In the genomic region with DNA sequence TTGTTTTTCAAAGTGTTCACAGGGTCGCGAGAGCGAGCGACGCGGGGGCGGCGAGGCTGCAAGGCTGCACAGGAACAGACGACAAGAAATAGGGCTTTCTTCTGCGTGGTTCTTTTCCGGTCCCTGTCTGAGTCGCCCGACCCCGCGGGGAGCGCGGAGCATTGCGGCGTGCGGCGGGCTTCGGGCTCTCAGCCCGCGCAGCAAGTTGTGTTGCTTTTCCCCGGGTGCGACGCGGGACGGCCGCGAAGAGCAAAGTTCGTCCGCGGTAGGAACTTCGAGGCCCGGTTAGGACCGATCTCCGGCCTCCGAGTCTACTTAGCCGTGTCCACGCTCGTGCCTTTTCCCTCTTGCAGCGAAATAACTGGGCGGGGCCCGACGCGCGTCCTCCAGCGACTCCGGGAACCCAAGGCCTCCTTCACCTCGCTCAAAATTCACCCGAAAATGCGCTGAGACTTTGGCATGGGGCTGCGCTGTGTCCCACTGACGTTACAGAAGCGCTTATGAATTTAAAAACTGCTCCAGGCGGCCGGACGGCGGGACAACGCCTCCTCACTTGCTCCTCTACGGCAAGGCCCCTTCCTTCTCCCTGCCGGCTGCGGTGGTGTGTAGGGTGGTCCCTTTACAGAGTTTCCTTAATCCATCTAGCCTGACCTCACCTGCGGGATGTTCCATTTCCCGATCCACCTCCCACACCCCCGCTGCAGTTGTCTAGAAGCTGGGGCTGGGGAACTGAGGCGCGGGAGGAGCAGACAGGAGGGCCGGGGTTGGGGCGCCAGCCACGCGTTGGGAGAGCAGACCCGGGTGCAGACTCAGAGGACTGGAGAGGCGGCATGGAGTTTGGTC, we compare ENCODE assay signal across 8 cellular contexts. TPM values are rescaled to one million over a fixed set of nuclear protein-coding genes. Genes with fewer than 3 reads are reported as not detected.
DNase-seq lines count a peak whose midpoint lies in the region; ATAC-seq and TF ChIP-seq lines count a peak whose summit lies in the region.

No MANE protein-coding gene starts in this region.

- peak overlapping the region; percentile 56 for H3K4me3 ChIP-seq in retinal pigment epithelial cell (ENCODE audit: low read length)

- DNase-seq in GM13976 (ENCODE audit: low spot score) (peak; percentile 30), germinal center (ENCODE audit: low spot score) (peak; percentile 25), retinal pigment epithelial cell (ENCODE audit: low read depth) (no peak), SIG-M5 treated with dmso at 0.1 percent for 504 hours (lab: John Stamatoyannopoulos, UW; ENCODE audit: unreplicated experiment) (no peak), cerebellum (ENCODE audit: low spot score) (no peak)
- DNase-seq in activated CD8-positive, alpha-beta memory T cell treated with anti-CD3 and anti-CD28 coated beads, Interleukin-2, amount 50 U/mL, for 4 hours, result peak; percentile 47

- no peak for TF ChIP-seq CTCF in GM13976 (IDR thresholded peaks at IDR 0.05; ENCODE audit: borderline replicate concordance, control extremely low read depth, extremely low read depth, insufficient read depth, missing control alignments)
- TF ChIP-seq CTCF in retinal pigment epithelial cell (conservative IDR thresholded peaks at IDR 0.05; ENCODE audit: low read depth, low read length), result no peak

- in situ Hi-C loops in GM13976 (cut with MboI; ENCODE audit: low sequenced_read_pairs, unreplicated experiment), result no loop called here

- ATAC-seq in GM19397 (IDR thresholded peaks at IDR 0.05; ENCODE audit: unreplicated experiment) (no peak), GM21825 (IDR thresholded peaks at IDR 0.05; ENCODE audit: unreplicated experiment) (no peak)

RNA-seq across cellular contexts. Expression of a gene that starts 1.5 kb away (rescaled TPM):
- 14.9 TPM for total RNA-seq in cerebellum

Comparison
In these comparisons a context has a peak if more than half of its experiments do, and no peak if none do; other contexts are left out.
1. DNase-seq: peak in GM13976 (single experiment), activated CD8-positive, alpha-beta memory T cell treated with anti-CD3 and anti-CD28 coated beads, Interleukin-2, amount 50 U/mL, for 4 hours (single experiment) and germinal center (single experiment); none in retinal pigment epithelial cell (single experiment), SIG-M5 treated with dmso at 0.1 percent for 504 hours (single experiment) and cerebellum (single experiment).